In the genomic region with DNA sequence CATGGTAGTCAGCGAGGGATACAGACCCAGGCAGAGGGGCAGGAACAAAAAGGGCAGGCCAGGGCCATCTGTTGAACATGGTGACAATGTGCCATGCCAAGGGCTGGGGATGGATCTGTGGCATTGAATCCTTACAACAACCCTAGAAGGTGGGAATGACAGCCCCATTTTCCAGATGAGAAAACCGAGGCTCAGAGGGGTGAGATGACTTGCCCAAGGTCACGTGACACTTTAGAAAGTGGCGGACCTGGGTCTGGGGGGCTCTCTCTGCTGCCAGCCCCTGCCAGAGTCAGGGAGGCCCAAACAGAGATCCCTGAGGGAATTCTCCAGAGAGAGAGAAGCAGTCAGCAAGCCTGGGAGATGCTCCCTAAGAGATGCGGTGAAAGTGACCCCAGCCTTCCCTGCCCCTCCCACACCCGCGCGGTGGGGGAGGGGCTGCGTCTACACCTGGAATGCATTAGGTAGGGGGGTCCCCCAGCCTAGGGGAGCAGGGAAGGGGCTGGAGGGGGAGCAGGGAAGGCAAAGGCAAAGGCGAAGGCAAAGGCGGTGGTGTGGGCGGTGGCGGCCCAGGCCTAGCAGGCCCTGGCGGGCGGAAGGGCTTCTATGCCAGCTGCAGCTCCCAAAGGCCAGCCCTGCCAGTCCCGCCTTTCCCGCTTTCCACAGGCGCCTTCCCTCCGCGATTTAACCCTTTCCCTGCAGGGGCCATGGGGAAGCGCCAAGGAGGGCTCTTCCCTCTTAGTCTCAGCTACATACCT, we compare ENCODE assay signal across 1 cellular context.
TF ChIP-seq lines count a peak whose summit lies in the region.

No MANE protein-coding gene starts in this region.

TF ChIP-seq in HEK293, 187 proteins besides CTCF, POLR2A, EP300 and RAD21:
- TF ChIP-seq, protein P1, sequence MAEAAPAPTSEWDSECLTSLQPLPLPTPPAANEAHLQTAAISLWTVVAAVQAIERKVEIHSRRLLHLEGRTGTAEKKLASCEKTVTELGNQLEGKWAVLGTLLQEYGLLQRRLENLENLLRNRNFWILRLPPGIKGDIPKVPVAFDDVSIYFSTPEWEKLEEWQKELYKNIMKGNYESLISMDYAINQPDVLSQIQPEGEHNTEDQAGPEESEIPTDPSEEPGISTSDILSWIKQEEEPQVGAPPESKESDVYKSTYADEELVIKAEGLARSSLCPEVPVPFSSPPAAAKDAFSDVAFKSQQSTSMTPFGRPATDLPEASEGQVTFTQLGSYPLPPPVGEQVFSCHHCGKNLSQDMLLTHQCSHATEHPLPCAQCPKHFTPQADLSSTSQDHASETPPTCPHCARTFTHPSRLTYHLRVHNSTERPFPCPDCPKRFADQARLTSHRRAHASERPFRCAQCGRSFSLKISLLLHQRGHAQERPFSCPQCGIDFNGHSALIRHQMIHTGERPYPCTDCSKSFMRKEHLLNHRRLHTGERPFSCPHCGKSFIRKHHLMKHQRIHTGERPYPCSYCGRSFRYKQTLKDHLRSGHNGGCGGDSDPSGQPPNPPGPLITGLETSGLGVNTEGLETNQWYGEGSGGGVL (tag by site-specific recombination; IDR thresholded peaks at IDR 0.05), result no peak
- TF ChIP-seq ZFHX2 (tag by site-specific recombination; conservative IDR thresholded peaks at IDR 0.05) (peak; percentile 60), ZNF473 (tag by site-specific recombination; IDR thresholded peaks at IDR 0.05) (no peak), TRIM28 (IDR thresholded peaks at IDR 0.05; ENCODE audit: borderline replicate concordance, low read length) (no peak), SP2 (tag by site-specific recombination; IDR thresholded peaks at IDR 0.05) (no peak), ZNF639 (tag by site-specific recombination; IDR thresholded peaks at IDR 0.05) (no peak), GLIS1 (tag by site-specific recombination; IDR thresholded peaks at IDR 0.05) (no peak), ZNF146 (tag by site-specific recombination; IDR thresholded peaks at IDR 0.05) (no peak), ZNF248 (tag by site-specific recombination; IDR thresholded peaks at IDR 0.05) (no peak), SCRT2 (tag by site-specific recombination; IDR thresholded peaks at IDR 0.05) (peak; percentile 21; the same call in 1 of the 2 replicates), ZNF768 (tag by site-specific recombination; IDR thresholded peaks at IDR 0.05) (no peak), OVOL3 (tag by site-specific recombination; IDR thresholded peaks at IDR 0.05) (no peak), EGR2 (tag by site-specific recombination; IDR thresholded peaks at IDR 0.05; ENCODE audit: low read depth) (peak; percentile 37; the same call in 1 of the 2 replicates), HOXD13 (CRISPR knock-in tag; IDR thresholded peaks at IDR 0.05; ENCODE audit: borderline replicate concordance) (0 out of 2 replicates have a peak, but pooled peaks have one; percentile 0), KLF9 (tag by site-specific recombination; IDR thresholded peaks at IDR 0.05; ENCODE audit: low read depth) (no peak), TSHZ1 (tag by site-specific recombination; IDR thresholded peaks at IDR 0.05; ENCODE audit: borderline replicate concordance) (no peak), ZEB2 (tag by site-specific recombination; IDR thresholded peaks at IDR 0.05) (no peak), ZBTB20 (tag by site-specific recombination; IDR thresholded peaks at IDR 0.05) (no peak), ZNF416 (tag by site-specific recombination; IDR thresholded peaks at IDR 0.05) (no peak), ZBTB8A (tag by site-specific recombination; IDR thresholded peaks at IDR 0.05) (no peak), PATZ1 (tag by site-specific recombination; IDR thresholded peaks at IDR 0.05) (no peak)
